16 cellular contexts compared by ENCODE assay signal in genomic region chr21:36551731-36552457, GRCh38.
A peak's percentile ranks its signal among the peaks of the same experiment; 100 is the strongest.
DNase-seq lines count a peak whose midpoint lies in the region; ATAC-seq, FAIRE-seq and TF ChIP-seq lines count a peak whose summit lies in the region.
"Had no signal": no experiment of that assay in that cellular context is flagged by ENCODE, and none has a peak within 500 bp of the region (broad histone marks: within the 10 kb centered on the region; RNA-seq: fewer than 3 reads in every experiment).

No MANE protein-coding gene starts in this region.

- no peak for ATAC-seq in HG02981 (IDR thresholded peaks at IDR 0.05; ENCODE audit: unreplicated experiment)
- ATAC-seq: activated naive CD4-positive, alpha-beta T cell treated with anti-CD3 and anti-CD28 coated beads, Interleukin-2, amount 50 U/mL, for 72 hours had no signal

- H3K9me2 ChIP-seq in hepatocyte (replicated peaks; ENCODE audit: insufficient read depth): no peaks in the 10 kb centered on the region

- H3K27ac ChIP-seq in ACC112 (ENCODE audit: low read depth, low read length): no peak overlapping the region
- H3K27ac ChIP-seq in hepatocyte: no peak overlapping the region
- H3K27ac ChIP-seq in small intestine (ENCODE audit: low read depth in 1 of 2, low read length in 1 of 2): no peak overlapping the region
- H3K27ac ChIP-seq: psoas muscle, testis had no signal

- H3K36me3 Mint-ChIP-seq in HFFc6 (ENCODE audit: low read depth): no peaks in the 10 kb centered on the region
- H3K36me3 Mint-ChIP-seq: activated naive CD4-positive, alpha-beta T cell treated with anti-CD3 and anti-CD28 coated beads, Interleukin-2, amount 50 U/mL, for 72 hours had no signal

- H3K9me3 Mint-ChIP-seq in HFFc6: no peaks in the 10 kb centered on the region

- H3K79me2 ChIP-seq in ACC112 (ENCODE audit: control insufficient read depth, insufficient read depth, low read length, unreplicated experiment) (no peaks in the 10 kb centered on the region), hepatocyte (no peaks in the 10 kb centered on the region)

- TF ChIP-seq CTCF in HFFc6 (IDR thresholded peaks at IDR 0.05) (no peak), hepatocyte (IDR thresholded peaks at IDR 0.05; ENCODE audit: poor library complexity) (no peak), GM10266 (IDR thresholded peaks at IDR 0.05; ENCODE audit: control insufficient read depth, insufficient read depth, low read depth, missing control alignments) (no peak)

- H3K4me2 ChIP-seq in hepatocyte: peak overlapping the region; percentile 7

- H3K4me1 ChIP-seq in ACC112 (ENCODE audit: control insufficient read depth, insufficient read depth, low read length, unreplicated experiment) (peaks cover 11% of the 10 kb centered on the region), adipocyte (ENCODE audit: control insufficient read depth, insufficient read depth, low read length) (peaks cover 19% of the 10 kb centered on the region), hepatocyte (ENCODE audit: insufficient read depth) (no peaks in the 10 kb centered on the region), small intestine (ENCODE audit: control insufficient read depth in 2 of 2, insufficient read depth in 1 of 2, low read depth in 1 of 2, low read length in 1 of 2) (no peaks in the 10 kb centered on the region)
- H3K4me1 ChIP-seq: psoas muscle had no signal

- H3K27me3 ChIP-seq in ACC112 (ENCODE audit: insufficient read depth, low read length): peaks cover 54% of the 10 kb centered on the region
- peaks cover 29% of the 10 kb centered on the region for H3K27me3 ChIP-seq in adipocyte (replicated peaks; ENCODE audit: control insufficient read depth, insufficient read depth, low read length)
- H3K27me3 ChIP-seq in hepatocyte: no peaks in the 10 kb centered on the region
- peaks cover 0 to 6% of the 10 kb centered on the region in 2 donors for H3K27me3 ChIP-seq in small intestine (ENCODE audit: control insufficient read depth in 2 of 2, insufficient read depth in 2 of 2, low read length in 2 of 2)
- H3K27me3 ChIP-seq: testis had no signal

- H3K4me3 ChIP-seq in ACC112 (ENCODE audit: low read depth, low read length) (peak overlapping the region; percentile 52), adipocyte (ENCODE audit: low read length) (no peak overlapping the region), hepatocyte (no peak overlapping the region), small intestine (ENCODE audit: low read depth in 1 of 2, low read length in 2 of 2) (no peak overlapping the region)
- H3K4me3 ChIP-seq: psoas muscle, testis had no signal

- DNase-seq in HFFc6: peak; percentile 82
- peak; percentile 86 for DNase-seq in adipocyte (ENCODE audit: low read depth)
- peak; percentile 55 for DNase-seq in hepatocyte (ENCODE audit: low spot score)
- DNase-seq in NCI-H1694 (lab: John Stamatoyannopoulos, UW): no peak
- no peak for DNase-seq in small intestine
- no peak for DNase-seq in GM10266 (ENCODE audit: extremely low spot score)
- DNase-seq: effector CD8-positive, alpha-beta T cell; hypothalamus; mesendoderm; psoas muscle; testis had no signal

- no peak for FAIRE-seq in small intestine (lab: Jason Lieb, UNC)
- FAIRE-seq: G401.6, TTC549 had no signal

- H3K9ac ChIP-seq in adipocyte (ENCODE audit: low read length): no peak overlapping the region

- H3K4me3 Mint-ChIP-seq in HFFc6: peak overlapping the region; percentile 64

- peak overlapping the region; percentile 47 for H3K27ac Mint-ChIP-seq in HFFc6

- peaks cover 46% of the 10 kb centered on the region for H3K27me3 Mint-ChIP-seq in HFFc6 (ENCODE audit: insufficient read depth)

- no peaks in the 10 kb centered on the region for H4K20me1 ChIP-seq in hepatocyte (ENCODE audit: insufficient read depth, poor library complexity, severe bottlenecking)

- WGBS in hepatocyte (ENCODE audit: low lambda C conversion rate, missing lambda C conversion rate): 50% methylated on average over 10 of the region's 10 CpGs
- 63 to 69% (median 64%) methylated on average over 10 of the region's 10 CpGs for WGBS in small intestine, 3 donors

- peaks cover 27% of the 10 kb centered on the region for H3K4me1 Mint-ChIP-seq in HFFc6 (ENCODE audit: low read depth)

- H2AFZ ChIP-seq in ACC112 (ENCODE audit: low read length, unreplicated experiment): peak overlapping the region; percentile 12
- no peak overlapping the region for H2AFZ ChIP-seq in hepatocyte

- no peaks in the 10 kb centered on the region for H3K9me3 ChIP-seq in adipocyte (ENCODE audit: control insufficient read depth, low read length)
- no peaks in the 10 kb centered on the region for H3K9me3 ChIP-seq in hepatocyte (ENCODE audit: low read depth)
- H3K9me3 ChIP-seq in small intestine (ENCODE audit: control insufficient read depth, low read depth): no peaks in the 10 kb centered on the region
- H3K9me3 ChIP-seq: psoas muscle, testis had no signal

- H3K36me3 ChIP-seq in ACC112 (ENCODE audit: insufficient read depth, low read length) (no peaks in the 10 kb centered on the region), adipocyte (ENCODE audit: control insufficient read depth, insufficient read depth, low read length, severe bottlenecking) (no peaks in the 10 kb centered on the region), hepatocyte (replicated peaks; ENCODE audit: insufficient read depth, low read depth) (no peaks in the 10 kb centered on the region), small intestine (ENCODE audit: control insufficient read depth in 2 of 2, insufficient read depth in 2 of 2, low read length in 2 of 2) (no peaks in the 10 kb centered on the region)

Comparison
In these comparisons a context has a peak if more than half of its experiments do, and no peak if none do; other contexts are left out.
1. DNase-seq: peak in HFFc6 (single experiment), adipocyte (single experiment) and hepatocyte (single experiment); none in NCI-H1694 (single experiment), small intestine (single experiment) and GM10266 (single experiment).